ENCODE assay signal across 15 cellular contexts in genomic region chr6:47044418-47044817, GRCh38. TPM values are rescaled to one million over a fixed set of nuclear protein-coding genes. Genes with fewer than 3 reads are reported as not detected.
DNase-seq lines count a peak whose midpoint lies in the region; ATAC-seq, FAIRE-seq and TF ChIP-seq lines count a peak whose summit lies in the region.
"Had no signal": no experiment of that assay in that cellular context is flagged by ENCODE, and none has a peak within 500 bp of the region (broad histone marks: within the 10 kb centered on the region; RNA-seq: fewer than 3 reads in every experiment).

No MANE protein-coding gene starts in this region.

- H3K9me2 ChIP-seq in HCT116 (ENCODE audit: insufficient read depth) = no peaks in the 10 kb centered on the region

- no peak for TF ChIP-seq CTCF in HCT116 (IDR thresholded peaks at IDR 0.05 in 2 of 3, conservative IDR thresholded peaks at IDR 0.05 in 1 of 3; ENCODE audit: borderline replicate concordance in 1 of 3, insufficient read depth in 1 of 3, low read depth in 2 of 3, low read length in 2 of 3)

- peak overlapping the region; percentile 58 for H3K9ac ChIP-seq in HCT116 (ENCODE audit: low read length)

- H3K4me3 ChIP-seq in HCT116 (replicated peaks in 1 of 2; ENCODE audit: low read depth in 1 of 2, low read length in 2 of 2) (peak overlapping the region in 1 of 2 experiments; percentile 21; a peak in 2 of 4 replicates), small intestine (ENCODE audit: low read depth in 1 of 2, low read length in 2 of 2) (no peak overlapping the region)

- peak overlapping the region; percentile 63 for H3K4me2 ChIP-seq in HCT116 (ENCODE audit: low read length)

- DNase-seq in HCT116 (ENCODE audit: low read depth, low spot score) (peak; percentile 65), RKO (ENCODE audit: low spot score) (peak; percentile 40), small intestine (peak; percentile 90)
- no peak for DNase-seq in stimulated activated CD4-positive, alpha-beta T cell treated with anti-CD3 and anti-CD28 coated beads, Interleukin-15, amount 100 ng/mL, for 24 hours
- no peak for DNase-seq in stimulated activated CD4-positive, alpha-beta T cell treated with anti-CD3 and anti-CD28 coated beads, Interleukin-2, amount 100 ng/mL, for 48 hours
- DNase-seq: activated CD4-positive, alpha-beta T cell treated with anti-CD3 and anti-CD28 coated beads, Interleukin-2, amount 50 U/mL, for 4 hours; activated naive CD4-positive, alpha-beta T cell treated with anti-CD3 and anti-CD28 coated beads, Interleukin-2, amount 10 ng/mL, durations not matched to agents 7 days and 5 days; Caco-2 had no signal

- H3K36me3 ChIP-seq in HCT116 (ENCODE audit: control insufficient read depth in 1 of 2, insufficient read depth in 2 of 2, low read length in 2 of 2) (no peaks in the 10 kb centered on the region), small intestine (ENCODE audit: control insufficient read depth in 2 of 2, insufficient read depth in 2 of 2, low read length in 2 of 2) (no peaks in the 10 kb centered on the region)

- POLR2A ChIA-PET in HCT116 (lab: Charles Lee) = interaction anchor here (1.0 to 2.7 kb wide), 3 partner anchors 10 to 182 kb away, joined by 3 to 24 read pairs (median 8); no protein-coding TSS in a partner anchor

- peak; percentile 20 for TF ChIP-seq POLR2A in HCT116 (IDR thresholded peaks at IDR 0.05; ENCODE audit: borderline replicate concordance, extremely low read depth, insufficient read depth, insufficient read length)

- no peaks in the 10 kb centered on the region for H3K27me3 ChIP-seq in HCT116 (ENCODE audit: insufficient read depth, low read length)
- no peaks in the 10 kb centered on the region for H3K27me3 ChIP-seq in small intestine (ENCODE audit: control insufficient read depth in 2 of 2, insufficient read depth in 2 of 2, low read length in 2 of 2)

- no TSS peak for BruUV-seq in HCT116 (replicated peaks; lab: Mats Ljungman, UMichigan)

- RAD21 ChIA-PET in HCT116 (lab: Charles Lee; ENCODE audit: low non-redundant PET in 1 of 2, low total read pairs in 2 of 2, uncharacterized antibody in 2 of 2, unreplicated experiment in 2 of 2) = interaction anchor here in 1 of 2 experiments (1.0 to 1.4 kb wide), 3 partner anchors 9 to 339 kb away, joined by 3 to 4 read pairs (median 3); no protein-coding TSS in a partner anchor

- no peak for FAIRE-seq in small intestine (lab: Jason Lieb, UNC)
- FAIRE-seq: GM12892 had no signal

- no peaks in the 10 kb centered on the region for H4K20me1 ChIP-seq in HCT116 (ENCODE audit: insufficient read depth)

- H3K4me1 ChIP-seq in HCT116 (ENCODE audit: control insufficient read depth in 1 of 2, insufficient read depth in 2 of 2, low read length in 2 of 2) = peaks cover 47 to 88% of the 10 kb centered on the region in 2 experiments
- peaks cover 2 to 8% of the 10 kb centered on the region in 2 donors for H3K4me1 ChIP-seq in small intestine (ENCODE audit: control insufficient read depth in 2 of 2, insufficient read depth in 1 of 2, low read depth in 1 of 2, low read length in 1 of 2)

- intact Hi-C loops in HCT116 (cut with micrococcal nuclease) = loop anchor here (10.0 kb wide), 1 partner anchor 310 kb away; the partner anchor contains the start of gene PLA2G7

- peak overlapping the region; percentile 60 for H2AFZ ChIP-seq in HCT116 (ENCODE audit: low read depth, low read length, poor library complexity, severe bottlenecking)

- H3K79me2 ChIP-seq in HCT116 (ENCODE audit: insufficient read depth, low read length) = peaks cover 23% of the 10 kb centered on the region

- TF ChIP-seq RAD21 in HCT116 (IDR thresholded peaks at IDR 0.05; ENCODE audit: low read depth) = peak; percentile 22; the same call in 1 of the 2 replicates

- CTCF ChIA-PET in HCT116 (lab: Charles Lee) = no interaction called here

- H3K27ac ChIP-seq in HCT116 (ENCODE audit: low read depth, low read length) (peak overlapping the region; percentile 68), small intestine (ENCODE audit: low read depth in 1 of 2, low read length in 1 of 2) (peak overlapping the region; percentile 4 to 77)

- ATAC-seq in HCT116 (peak; percentile 65), esophagus mucosa (peak; percentile 89), GM18907 (IDR thresholded peaks at IDR 0.05; ENCODE audit: unreplicated experiment) (no peak), HG03460 (IDR thresholded peaks at IDR 0.05; ENCODE audit: unreplicated experiment) (no peak)
- ATAC-seq: SK-N-SH treated with all-trans-retinoic acid at 6 μM for 48 hours had no signal

- WGBS in small intestine, 3 donors = 4 to 49% (median 22%) methylated on average over 5 of the region's 5 CpGs

- no peaks in the 10 kb centered on the region for H3K9me3 ChIP-seq in HCT116 (ENCODE audit: control insufficient read depth in 1 of 2, insufficient read depth in 1 of 2, low read depth in 1 of 2, low read length in 2 of 2)
- no peaks in the 10 kb centered on the region for H3K9me3 ChIP-seq in small intestine (ENCODE audit: control insufficient read depth, low read depth)
- H3K9me3 ChIP-seq: Caco-2 had no signal

TF ChIP-seq in HCT116, 20 proteins besides CTCF, POLR2A, EP300 and RAD21 (continues in another document):
- TF ChIP-seq ATF3 (IDR thresholded peaks at IDR 0.05) (no peak), ELF1 (IDR thresholded peaks at IDR 0.05; ENCODE audit: borderline replicate concordance, low read depth) (peak; percentile 56), SIN3A (IDR thresholded peaks at IDR 0.05; ENCODE audit: low read depth) (peak; percentile 52; the same call in 1 of the 2 replicates), ZFX (IDR thresholded peaks at IDR 0.05) (no peak), MAX (IDR thresholded peaks at IDR 0.05) (peak; percentile 76), FOSL1 (IDR thresholded peaks at IDR 0.05; ENCODE audit: low read depth) (peak; percentile 93), EZH2 (IDR thresholded peaks at IDR 0.05) (no peak), CBX3 (IDR thresholded peaks at IDR 0.05; ENCODE audit: low read depth) (peak; percentile 92), JUND (IDR thresholded peaks at IDR 0.05) (peak; percentile 94), TCF7L2 (IDR thresholded peaks at IDR 0.05; ENCODE audit: borderline replicate concordance, extremely low read depth, insufficient read depth, insufficient read length) (peak; percentile 77), ZNF274 (IDR thresholded peaks at IDR 0.05; ENCODE audit: low read depth, low read length) (no peak), EZH2phosphoT487 (IDR thresholded peaks at IDR 0.05; ENCODE audit: borderline replicate concordance) (no peak), REST (IDR thresholded peaks at IDR 0.05; ENCODE audit: low read depth) (no peak), POLR2AphosphoS5 (IDR thresholded peaks at IDR 0.05; ENCODE audit: low read depth, low read length) (peak; percentile 62), SRF (IDR thresholded peaks at IDR 0.05; ENCODE audit: low read depth) (0 out of 2 replicates have a peak, but pooled peaks have one; percentile 48), CEBPB (IDR thresholded peaks at IDR 0.05; ENCODE audit: low read depth) (peak; percentile 81)
- TF ChIP-seq, protein P1, sequence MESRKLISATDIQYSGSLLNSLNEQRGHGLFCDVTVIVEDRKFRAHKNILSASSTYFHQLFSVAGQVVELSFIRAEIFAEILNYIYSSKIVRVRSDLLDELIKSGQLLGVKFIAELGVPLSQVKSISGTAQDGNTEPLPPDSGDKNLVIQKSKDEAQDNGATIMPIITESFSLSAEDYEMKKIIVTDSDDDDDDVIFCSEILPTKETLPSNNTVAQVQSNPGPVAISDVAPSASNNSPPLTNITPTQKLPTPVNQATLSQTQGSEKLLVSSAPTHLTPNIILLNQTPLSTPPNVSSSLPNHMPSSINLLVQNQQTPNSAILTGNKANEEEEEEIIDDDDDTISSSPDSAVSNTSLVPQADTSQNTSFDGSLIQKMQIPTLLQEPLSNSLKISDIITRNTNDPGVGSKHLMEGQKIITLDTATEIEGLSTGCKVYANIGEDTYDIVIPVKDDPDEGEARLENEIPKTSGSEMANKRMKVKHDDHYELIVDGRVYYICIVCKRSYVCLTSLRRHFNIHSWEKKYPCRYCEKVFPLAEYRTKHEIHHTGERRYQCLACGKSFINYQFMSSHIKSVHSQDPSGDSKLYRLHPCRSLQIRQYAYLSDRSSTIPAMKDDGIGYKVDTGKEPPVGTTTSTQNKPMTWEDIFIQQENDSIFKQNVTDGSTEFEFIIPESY (IDR thresholded peaks at IDR 0.05; ENCODE audit: extremely low read depth, insufficient replicate concordance, low read length) = no peak

RNA-seq across cellular contexts. Expression of gene ADGRF1, which starts 2.3 kb away (rescaled TPM):
- 39.6 TPM for total RNA-seq in HCT116 (2021; ENCODE audit: unreplicated experiment)
- polyA plus RNA-seq in HCT116 (2012) = 23.0 and 35.4 TPM in 2 replicates
- 32.8 TPM for total RNA-seq in esophagus mucosa
- polyA plus RNA-seq in small intestine = 1 to 10 TPM; 1.1 to 1.7 (median 1.6) TPM
- total RNA-seq: NCI-H460, subcutaneous adipose tissue had no signal

Comparison
In these comparisons a context has a peak if more than half of its experiments do, and no peak if none do; other contexts are left out.
1. ATAC-seq: peak in HCT116 (single experiment) and esophagus mucosa (single experiment); none in GM18907 (single experiment) and HG03460 (single experiment).
2. DNase-seq: peak in HCT116 (single experiment), RKO (single experiment) and small intestine (single experiment); none in stimulated activated CD4-positive, alpha-beta T cell treated with anti-CD3 and anti-CD28 coated beads, Interleukin-15, amount 100 ng/mL, for 24 hours (single experiment) and stimulated activated CD4-positive, alpha-beta T cell treated with anti-CD3 and anti-CD28 coated beads, Interleukin-2, amount 100 ng/mL, for 48 hours (0 of 2).